8 cellular contexts compared by ENCODE assay signal in genomic region chr1:192610114-192610958, GRCh38. TPM values are rescaled to one million over a fixed set of nuclear protein-coding genes. Genes with fewer than 3 reads are reported as not detected.
DNase-seq lines count a peak whose midpoint lies in the region; ATAC-seq and TF ChIP-seq lines count a peak whose summit lies in the region.

No MANE protein-coding gene starts in this region.

- TF ChIP-seq CTCF in AG04449 (IDR thresholded peaks at IDR 0.05; ENCODE audit: insufficient read depth, low read length, missing control alignments) (peak; percentile 22), gastroesophageal sphincter (IDR thresholded peaks at IDR 0.05) (peak; percentile 46 to 61 (median 58))

- 44 to 46% methylated on average over 3 of the region's 3 CpGs for WGBS in gastroesophageal sphincter (ENCODE audit: low coverage in 1 of 2), 2 donors

- ATAC-seq in gastroesophageal sphincter (no peak), HG03097 (IDR thresholded peaks at IDR 0.05; ENCODE audit: low FRiP score, unreplicated experiment) (no peak), HG02763 (IDR thresholded peaks at IDR 0.05; ENCODE audit: unreplicated experiment) (no peak)

- DNase-seq in AG04449 (ENCODE audit: low read depth, low spot score) (no peak), H7 (peak; percentile 3), SK-N-DZ (ENCODE audit: low spot score) (peak; percentile 49), foreskin melanocyte (no peak), iPS-NIHi11 (ENCODE audit: low spot score) (no peak)

- POLR2A ChIA-PET in AG04449 (lab: Yijun Ruan, JAX): no interaction called here

- no peaks in the 10 kb centered on the region for H3K9me3 ChIP-seq in gastroesophageal sphincter

- no peak for TF ChIP-seq EP300 in gastroesophageal sphincter (IDR thresholded peaks at IDR 0.05)

- no peak for TF ChIP-seq POLR2A in gastroesophageal sphincter (IDR thresholded peaks at IDR 0.05)

- CTCF ChIA-PET in AG04449 (lab: Yijun Ruan, JAX): interaction anchor here (0.8 to 5.6 kb wide), 17 partner anchors 9 to 424 kb away, joined by 3 to 122 read pairs (median 4); no protein-coding TSS in a partner anchor

- H3K4me1 ChIP-seq in gastroesophageal sphincter: peaks cover 0 to 27% (median 0%) of the 10 kb centered on the region in 3 donors

- H3K27ac ChIP-seq in gastroesophageal sphincter: no peak overlapping the region

- H3K4me3 ChIP-seq in AG04449 (ENCODE audit: low read depth, low read length) (no peak overlapping the region), H7 (ENCODE audit: insufficient read depth, low read depth, low read length) (no peak overlapping the region), gastroesophageal sphincter (no peak overlapping the region)

- H3K27me3 ChIP-seq in H7 (ENCODE audit: control insufficient read depth, insufficient read depth, low read length) (no peaks in the 10 kb centered on the region), gastroesophageal sphincter (no peaks in the 10 kb centered on the region)

- no peaks in the 10 kb centered on the region for H3K36me3 ChIP-seq in H7 (replicated peaks; ENCODE audit: control insufficient read depth, insufficient read depth, low read length)
- no peaks in the 10 kb centered on the region for H3K36me3 ChIP-seq in gastroesophageal sphincter

RNA-seq across cellular contexts. Expression of gene RGS13, which starts 25.6 kb away (rescaled TPM):
- not detected in 2 replicates for total RNA-seq in H7 (2014; rRNA removed; shearing (Covaris generic))
- polyA plus RNA-seq in SK-N-DZ (2014; cell fraction: cytosol; rRNA removed): not detected in 2 replicates
- polyA plus RNA-seq in SK-N-DZ (2014; cell fraction: nucleus; rRNA removed): 0.26 TPM in 1 of 2 replicates, not detected in the other
- total RNA-seq in gastroesophageal sphincter: 1 to 10 TPM in 2 of 4 donors, under 1 TPM in 1, not detected in 1; 0.77 to 1.9 (median 1.1) TPM

RNA-seq across cellular contexts. Expression of gene RGS1, which starts 34.8 kb away (rescaled TPM):
- total RNA-seq in H7 (2014; rRNA removed; shearing (Covaris generic)): 0.07 TPM in 1 of 2 replicates, not detected in the other
- polyA plus RNA-seq in SK-N-DZ (2014; cell fraction: cytosol; rRNA removed): not detected in 2 replicates
- polyA plus RNA-seq in SK-N-DZ (2014; cell fraction: nucleus; rRNA removed): not detected in 2 replicates
- total RNA-seq in gastroesophageal sphincter: 10 to 100 TPM in 2 of 4 donors, 1 to 10 TPM in 2; 5.6 to 18.0 (median 12.8) TPM

Comparison
In these comparisons a context has a peak if more than half of its experiments do, and no peak if none do; other contexts are left out.
1. DNase-seq: peak in H7 (single experiment) and SK-N-DZ (single experiment); none in AG04449 (single experiment), foreskin melanocyte (single experiment) and iPS-NIHi11 (single experiment).